ENCODE assay signal across 27 cellular contexts in genomic region chr13:50847501-50847900, GRCh38. TPM values are rescaled to one million over a fixed set of nuclear protein-coding genes. Genes with fewer than 3 reads are reported as not detected.
"Had no signal": no experiment of that assay in that cellular context is flagged by ENCODE, and none has a peak within 500 bp of the region (broad histone marks: within the 10 kb centered on the region; RNA-seq: fewer than 3 reads in every experiment).

No MANE protein-coding gene starts in this region.

- FAIRE-seq: kidney had no signal

- H3K27me3 ChIP-seq: thyroid gland, vagina had no signal

- DNase-seq: effector CD8-positive, alpha-beta T cell; endodermal cell; foreskin keratinocyte; heart left ventricle; kidney; left lung; mesendoderm; midbrain; naive thymus-derived CD4-positive, alpha-beta T cell; stimulated activated CD4-positive, alpha-beta T cell treated with anti-CD3 and anti-CD28 coated beads, Interleukin-12 subunit alpha, Interleukin-12 subunit beta, amount 100 ng/mL, for 4 hours; stimulated activated CD4-positive, alpha-beta T cell treated with anti-CD3 and anti-CD28 coated beads, Interleukin-2, amount 100 ng/mL, for 24 hours; stimulated activated CD4-positive, alpha-beta T cell treated with anti-CD3 and anti-CD28 coated beads, Interleukin-4, amount 100 ng/mL, for 24 hours; stimulated activated naive CD4-positive, alpha-beta T cell treated with Interleukin-2 at 50 U/mL for 16 hours; stomach; thyroid gland; trophoblast cell had no signal

- H3K36me3 ChIP-seq: gastroesophageal sphincter, heart left ventricle, left lung, neural progenitor cell, stomach, thyroid gland, vagina had no signal

- H3K4me3 ChIP-seq: gastroesophageal sphincter, heart left ventricle, hepatocyte, left lung, neural progenitor cell, smooth muscle cell, stomach, thyroid gland, vagina had no signal

- ATAC-seq: esophagus mucosa; foreskin keratinocyte; gastroesophageal sphincter; heart left ventricle; left lung; naive thymus-derived CD4-positive, alpha-beta T cell; sciatic nerve; stimulated activated effector memory CD8-positive, alpha-beta T cell treated with anti-CD3 and anti-CD28 coated beads, Interleukin-12 subunit alpha, Interleukin-12 subunit beta, amount 100 ng/mL, for 72 hours had no signal

RNA-seq across cellular contexts. Expression of gene DLEU7, which starts 4.0 kb away (rescaled TPM):
- total RNA-seq: endodermal cell, esophagus mucosa, foreskin keratinocyte, hepatocyte, lung microvascular endothelial cell, osteoblast, stomach, ureter, vagina had no signal
